Comparison of ENCODE assay signal across 8 cellular contexts in the genomic region with DNA sequence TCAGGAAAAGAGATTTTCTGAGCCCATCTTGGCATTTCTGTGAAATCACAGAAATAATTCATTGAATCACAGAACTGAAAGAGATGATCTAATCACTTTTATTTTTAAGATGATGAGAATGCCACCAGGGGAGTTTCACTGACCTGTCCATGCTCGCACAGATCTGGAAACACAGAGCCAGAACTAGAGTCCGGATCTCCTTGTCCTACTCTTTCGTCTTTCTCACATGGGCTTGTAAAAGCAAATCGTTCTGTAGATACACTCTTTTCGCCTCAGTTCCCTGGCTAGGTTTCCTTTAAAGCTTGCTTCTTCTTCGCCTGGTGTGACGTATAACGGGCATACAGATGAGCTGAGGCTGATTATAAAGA.
DNase-seq lines count a peak whose midpoint lies in the region; ATAC-seq and TF ChIP-seq lines count a peak whose summit lies in the region.

No MANE protein-coding gene starts in this region.

- DNase-seq in astrocyte of the spinal cord (ENCODE audit: low read depth, low spot score) (no peak), omental fat pad (ENCODE audit: low spot score) (no peak), activated gamma-delta T cell treated with Interleukin-2 at 50 U/mL for 16 hours (no peak), NCI-H1092 treated with DMSO at 0.1 percent for 48 hours (lab: John Stamatoyannopoulos, UW) (no peak), type B pancreatic cell (ENCODE audit: extremely low spot score, unreplicated experiment) (no peak)

- no peak overlapping the region for H3K27ac Mint-ChIP-seq in type B pancreatic cell

- H3K9me3 Mint-ChIP-seq in type B pancreatic cell: peaks cover under 1% of the 10 kb centered on the region

- no peak for TF ChIP-seq CTCF in astrocyte of the spinal cord (IDR thresholded peaks at IDR 0.05; ENCODE audit: low read depth, low read length)
- no peak for TF ChIP-seq CTCF in omental fat pad (IDR thresholded peaks at IDR 0.05)
- no peak for TF ChIP-seq CTCF in type B pancreatic cell (conservative IDR thresholded peaks at IDR 0.05)

- ATAC-seq in GM18511 (IDR thresholded peaks at IDR 0.05; ENCODE audit: unreplicated experiment) (peak; percentile 53), HG02870 (IDR thresholded peaks at IDR 0.05; ENCODE audit: unreplicated experiment) (peak; percentile 20), omental fat pad (ENCODE audit: low FRiP score) (peak; percentile 15), GM18519 (IDR thresholded peaks at IDR 0.05; ENCODE audit: low FRiP score, unreplicated experiment) (no peak)

- H3K4me3 ChIP-seq in astrocyte of the spinal cord (ENCODE audit: low read depth, low read length): peak overlapping the region; percentile 19

- in situ Hi-C loops in astrocyte of the spinal cord (cut with HindIII; ENCODE audit: low sequenced_read_pairs): no loop called here

- no peaks in the 10 kb centered on the region for H3K27me3 Mint-ChIP-seq in type B pancreatic cell

- H3K4me3 Mint-ChIP-seq in type B pancreatic cell: no peak overlapping the region

- peaks cover 32% of the 10 kb centered on the region for H3K4me1 Mint-ChIP-seq in type B pancreatic cell (ENCODE audit: unreplicated experiment)

- no peaks in the 10 kb centered on the region for H3K36me3 Mint-ChIP-seq in type B pancreatic cell
